Comparison of ENCODE assay signal across 8 cellular contexts in the genomic region with DNA sequence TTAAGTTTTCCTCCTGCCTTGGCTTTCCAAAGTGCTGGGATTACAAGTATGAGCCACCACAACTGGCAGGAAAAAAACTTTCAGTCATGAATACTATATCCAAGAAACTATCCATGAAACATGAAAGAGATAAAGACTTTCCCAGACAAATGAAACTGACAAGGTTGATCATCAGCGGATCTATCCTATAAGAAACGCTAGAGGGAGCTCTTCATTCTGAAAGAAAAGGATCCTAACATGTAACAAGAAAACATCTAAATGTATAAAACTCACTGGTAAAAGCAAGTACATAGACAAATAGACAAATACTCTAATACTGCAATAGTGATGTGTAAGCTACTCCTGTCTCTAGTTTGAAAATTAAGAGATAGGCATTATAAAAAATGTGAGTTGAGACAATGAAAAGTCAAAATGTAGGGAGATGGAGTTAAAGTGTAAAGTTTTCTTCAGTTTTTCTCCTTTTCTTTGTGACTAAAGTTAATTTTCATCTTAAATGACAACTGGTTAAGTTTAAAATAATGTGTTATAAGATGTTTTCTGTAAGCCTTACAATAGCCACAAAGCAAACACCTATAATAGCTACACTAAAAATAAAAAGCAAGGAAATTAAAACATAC.
A peak's percentile ranks its signal among the peaks of the same experiment; 100 is the strongest.
DNase-seq lines count a peak whose midpoint lies in the region.

No MANE protein-coding gene starts in this region.

- H3K27me3 Mint-ChIP-seq in activated CD4-positive, alpha-beta memory T cell treated with anti-CD3 and anti-CD28 coated beads, Interleukin-2, amount 10 ng/mL, durations not matched to agents 7 days and 5 days, result peaks cover 41% of the 10 kb centered on the region

- CTCF ChIA-PET in activated CD4-positive, alpha-beta memory T cell treated with anti-CD3 and anti-CD28 coated beads, Interleukin-2, amount 10 ng/mL, durations not matched to agents 7 days and 5 days (lab: Charles Lee), result interaction anchor here (0.6 to 4.1 kb wide), 26 partner anchors 10 to 387 kb away, joined by 3 to 87 read pairs (median 4); partner anchors contain the start of gene RNASEK

- DNase-seq in NOMO-1 treated with DMSO at 0.1 percent for 48 hours (lab: John Stamatoyannopoulos, UW; ENCODE audit: unreplicated experiment), result peak; percentile 72
- no peak for DNase-seq in NOMO-1 treated with dmso at 0.1 percent for 144 hours (lab: John Stamatoyannopoulos, UW; ENCODE audit: unreplicated experiment)
- peak; percentile 39 for DNase-seq in NCI-H460 (ENCODE audit: extremely low read depth, low read depth)
- peak; percentile 31 for DNase-seq in central memory CD4-positive, alpha-beta T cell
- peak; percentile 44 for DNase-seq in myocyte (ENCODE audit: low read depth)
- no peak for DNase-seq in NCI-H1048 (lab: John Stamatoyannopoulos, UW)
- no peak for DNase-seq in activated CD4-positive, alpha-beta memory T cell treated with anti-CD3 and anti-CD28 coated beads, Interleukin-2, amount 10 ng/mL, durations not matched to agents 7 days and 5 days
- no peak for DNase-seq in stimulated activated CD4-positive, alpha-beta T cell treated with anti-CD3 and anti-CD28 coated beads, Interleukin-4, amount 100 ng/mL, for 4 hours

- no peak overlapping the region for H3K4me3 Mint-ChIP-seq in activated CD4-positive, alpha-beta memory T cell treated with anti-CD3 and anti-CD28 coated beads, Interleukin-2, amount 10 ng/mL, durations not matched to agents 7 days and 5 days

- no peak overlapping the region for H3K27ac Mint-ChIP-seq in activated CD4-positive, alpha-beta memory T cell treated with anti-CD3 and anti-CD28 coated beads, Interleukin-2, amount 10 ng/mL, durations not matched to agents 7 days and 5 days

- POLR2A ChIA-PET in activated CD4-positive, alpha-beta memory T cell treated with anti-CD3 and anti-CD28 coated beads, Interleukin-2, amount 10 ng/mL, durations not matched to agents 7 days and 5 days (lab: Charles Lee), result interaction anchor here (1.0 to 1.6 kb wide), 3 partner anchors 93 to 104 kb away, joined by 3 to 5 read pairs (median 3); a partner anchor contains a TSS

- H3K9me3 Mint-ChIP-seq in activated CD4-positive, alpha-beta memory T cell treated with anti-CD3 and anti-CD28 coated beads, Interleukin-2, amount 10 ng/mL, durations not matched to agents 7 days and 5 days, result no peaks in the 10 kb centered on the region

- H3K36me3 Mint-ChIP-seq in activated CD4-positive, alpha-beta memory T cell treated with anti-CD3 and anti-CD28 coated beads, Interleukin-2, amount 10 ng/mL, durations not matched to agents 7 days and 5 days (ENCODE audit: low read depth), result no peaks in the 10 kb centered on the region

- H3K4me1 Mint-ChIP-seq in activated CD4-positive, alpha-beta memory T cell treated with anti-CD3 and anti-CD28 coated beads, Interleukin-2, amount 10 ng/mL, durations not matched to agents 7 days and 5 days, result peaks cover 37% of the 10 kb centered on the region

Comparison
In these comparisons a context has a peak if more than half of its experiments do, and no peak if none do; other contexts are left out.
1. DNase-seq: peak in NOMO-1 treated with DMSO at 0.1 percent for 48 hours (single experiment), NCI-H460 (single experiment), central memory CD4-positive, alpha-beta T cell (single experiment) and myocyte (single experiment); none in NOMO-1 treated with dmso at 0.1 percent for 144 hours (single experiment), NCI-H1048 (single experiment), activated CD4-positive, alpha-beta memory T cell treated with anti-CD3 and anti-CD28 coated beads, Interleukin-2, amount 10 ng/mL, durations not matched to agents 7 days and 5 days (single experiment) and stimulated activated CD4-positive, alpha-beta T cell treated with anti-CD3 and anti-CD28 coated beads, Interleukin-4, amount 100 ng/mL, for 4 hours (0 of 2).